22 cellular contexts compared by ENCODE assay signal in genomic region chr18:49186242-49186641, GRCh38.
"Had no signal": no experiment of that assay in that cellular context is flagged by ENCODE, and none has a peak within 500 bp of the region (broad histone marks: within the 10 kb centered on the region; RNA-seq: fewer than 3 reads in every experiment).

No MANE protein-coding gene starts in this region.

- H3K9me3 ChIP-seq: esophagus muscularis mucosa, left lung, right lobe of liver, uterus had no signal

- H3K4me1 Mint-ChIP-seq: activated CD4-positive, alpha-beta memory T cell treated with anti-CD3 and anti-CD28 coated beads, Interleukin-2, amount 10 ng/mL, durations not matched to agents 7 days and 5 days had no signal

- H3K27me3 Mint-ChIP-seq: activated CD4-positive, alpha-beta memory T cell treated with anti-CD3 and anti-CD28 coated beads, Interleukin-2, amount 10 ng/mL, durations not matched to agents 7 days and 5 days; activated CD4-positive, alpha-beta T cell treated with anti-CD3 and anti-CD28 coated beads, Interleukin-2, amount 10 ng/mL, durations not matched to agents 7 days and 5 days; activated naive CD4-positive, alpha-beta T cell treated with anti-CD3 and anti-CD28 coated beads, Interleukin-2, amount 10 ng/mL, durations not matched to agents 7 days and 5 days; activated naive CD8-positive, alpha-beta T cell treated with anti-CD3 and anti-CD28 coated beads, Interleukin-2, amount 10 ng/mL, durations not matched to agents 7 days and 5 days; activated T-cell treated with anti-CD3 and anti-CD28 coated beads, Interleukin-2, amount 50 U/mL, for 24 hours; naive thymus-derived CD4-positive, alpha-beta T cell; T-helper 17 cell; type B pancreatic cell had no signal

- ATAC-seq: left lung; naive thymus-derived CD4-positive, alpha-beta T cell; right lobe of liver; stimulated activated naive CD8-positive, alpha-beta T cell treated with anti-CD3 and anti-CD28 coated beads, Interleukin-15, Interleukin-2, amounts not matched to agents 100 U/mL and 50 U/mL, for 24 hours; T-helper 17 cell; WTC11 had no signal

- H3K27me3 ChIP-seq: brain microvascular endothelial cell, esophagus muscularis mucosa, left lung, right lobe of liver, uterus had no signal

- H3K9me3 Mint-ChIP-seq: activated CD4-positive, alpha-beta T cell treated with anti-CD3 and anti-CD28 coated beads, Interleukin-2, amount 10 ng/mL, durations not matched to agents 7 days and 5 days; type B pancreatic cell had no signal

- H3K27ac Mint-ChIP-seq: activated CD4-positive, alpha-beta memory T cell treated with anti-CD3 and anti-CD28 coated beads, Interleukin-2, amount 10 ng/mL, durations not matched to agents 7 days and 5 days; activated CD4-positive, alpha-beta T cell treated with anti-CD3 and anti-CD28 coated beads, Interleukin-2, amount 10 ng/mL, durations not matched to agents 7 days and 5 days; activated naive CD4-positive, alpha-beta T cell treated with anti-CD3 and anti-CD28 coated beads, Interleukin-2, amount 10 ng/mL, durations not matched to agents 7 days and 5 days; activated naive CD8-positive, alpha-beta T cell treated with anti-CD3 and anti-CD28 coated beads, Interleukin-2, amount 10 ng/mL, durations not matched to agents 7 days and 5 days; activated T-cell treated with anti-CD3 and anti-CD28 coated beads, Interleukin-2, amount 50 U/mL, for 24 hours; endodermal cell; naive thymus-derived CD4-positive, alpha-beta T cell; T-helper 17 cell; type B pancreatic cell; WTC11 had no signal

- H3K4me3 Mint-ChIP-seq: activated CD4-positive, alpha-beta memory T cell treated with anti-CD3 and anti-CD28 coated beads, Interleukin-2, amount 10 ng/mL, durations not matched to agents 7 days and 5 days; activated CD4-positive, alpha-beta T cell treated with anti-CD3 and anti-CD28 coated beads, Interleukin-2, amount 10 ng/mL, durations not matched to agents 7 days and 5 days; activated naive CD4-positive, alpha-beta T cell treated with anti-CD3 and anti-CD28 coated beads, Interleukin-2, amount 10 ng/mL, durations not matched to agents 7 days and 5 days; activated naive CD8-positive, alpha-beta T cell treated with anti-CD3 and anti-CD28 coated beads, Interleukin-2, amount 10 ng/mL, durations not matched to agents 7 days and 5 days; activated T-cell treated with anti-CD3 and anti-CD28 coated beads, Interleukin-2, amount 50 U/mL, for 24 hours; endodermal cell; naive thymus-derived CD4-positive, alpha-beta T cell; T-helper 17 cell; type B pancreatic cell; WTC11 had no signal

- H3K36me3 Mint-ChIP-seq: activated naive CD4-positive, alpha-beta T cell treated with anti-CD3 and anti-CD28 coated beads, Interleukin-2, amount 10 ng/mL, durations not matched to agents 7 days and 5 days; type B pancreatic cell; WTC11 had no signal

- H3K4me1 ChIP-seq: left lung, right lobe of liver, uterus had no signal

- DNase-seq: activated CD4-positive, alpha-beta memory T cell treated with anti-CD3 and anti-CD28 coated beads, Interleukin-2, amount 10 ng/mL, durations not matched to agents 7 days and 5 days; activated CD4-positive, alpha-beta T cell treated with anti-CD3 and anti-CD28 coated beads for 1 hour; activated CD4-positive, alpha-beta T cell treated with anti-CD3 and anti-CD28 coated beads, Interleukin-2, amount 10 ng/mL, durations not matched to agents 7 days and 5 days; activated CD8-positive, alpha-beta memory T cell treated with anti-CD3 and anti-CD28 coated beads, Interleukin-2, amount 50 U/mL, for 48 hours; activated gamma-delta T cell; activated naive CD4-positive, alpha-beta T cell treated with anti-CD3 and anti-CD28 coated beads, Interleukin-2, amount 10 ng/mL, durations not matched to agents 7 days and 5 days; activated naive CD8-positive, alpha-beta T cell treated with anti-CD3 and anti-CD28 coated beads, Interleukin-2, amount 10 ng/mL, durations not matched to agents 7 days and 5 days; activated T-cell treated with anti-CD3 and anti-CD28 coated beads, Interleukin-2, amount 50 U/mL, for 24 hours; endodermal cell; left lung; midbrain; naive thymus-derived CD4-positive, alpha-beta T cell; right lobe of liver; stimulated activated CD4-positive, alpha-beta T cell treated with anti-CD3 and anti-CD28 coated beads, Interleukin-4, amount 100 ng/mL, for 1 hour; stimulated activated naive CD8-positive, alpha-beta T cell treated with anti-CD3 and anti-CD28 coated beads, Interleukin-15, Interleukin-2, amounts not matched to agents 100 U/mL and 50 U/mL, for 24 hours; T-helper 17 cell; T1000; uterus had no signal

- H3K27ac ChIP-seq: brain microvascular endothelial cell, esophagus muscularis mucosa, left lung, right lobe of liver, uterus had no signal
